Comparison of ENCODE assay signal across 8 cellular contexts in the genomic region with DNA sequence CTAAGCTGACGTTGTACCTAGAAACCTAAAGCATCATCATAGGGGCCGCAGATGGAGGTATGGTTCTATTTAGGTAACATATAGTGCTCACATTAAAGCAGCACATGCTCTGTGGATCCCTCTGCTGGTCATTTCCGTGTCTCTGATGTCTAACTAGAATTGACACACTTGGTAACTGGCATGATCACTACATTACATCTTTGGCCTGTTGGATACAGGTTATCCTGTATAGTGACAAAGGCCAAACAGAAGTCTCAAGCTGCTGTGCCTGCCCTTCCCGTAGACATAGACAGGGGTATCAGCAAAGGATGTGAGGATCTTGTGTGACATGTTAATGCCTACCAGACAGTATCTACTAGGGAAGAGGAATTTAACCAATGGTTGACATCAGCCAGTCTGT. TPM values are rescaled to one million over a fixed set of nuclear protein-coding genes. Genes with fewer than 3 reads are reported as not detected.
DNase-seq lines count a peak whose midpoint lies in the region; ATAC-seq and TF ChIP-seq lines count a peak whose summit lies in the region.

No MANE protein-coding gene starts in this region.

- H3K27me3 Mint-ChIP-seq in MCF 10A (ENCODE audit: insufficient read depth, unreplicated experiment) = no peaks in the 10 kb centered on the region

- CTCF ChIA-PET in MCF 10A (lab: Yijun Ruan, JAX) = interaction anchor here (1.1 to 1.5 kb wide), 5 partner anchors 9 to 208 kb away, joined by 3 to 5 read pairs (median 4); no protein-coding TSS in a partner anchor

- DNase-seq in Right ventricle myocardium inferior (ENCODE audit: missing footprints) (no peak), cardiac septum (ENCODE audit: low spot score) (no peak), SHP77 (lab: John Stamatoyannopoulos, UW) (peak; percentile 7 to 50), MCF 10A (ENCODE audit: unreplicated experiment) (peak; percentile 62), left colon (peak in 1 of 2 donors; percentile 37)
- no peak for DNase-seq in NK-92 treated with Interleukin-12 subunit alpha and Interleukin-12 subunit beta, amount 100 ng/mL, for 24 hours (lab: John Stamatoyannopoulos, UW)

- H3K9me3 Mint-ChIP-seq in MCF 10A (ENCODE audit: unreplicated experiment) = no peaks in the 10 kb centered on the region

- POLR2A ChIA-PET in MCF 10A (lab: Yijun Ruan, JAX) = interaction anchor here (2.7 kb wide), 1 partner anchor 143 kb away, joined by 11 read pairs; no protein-coding TSS in a partner anchor

- H3K4me1 Mint-ChIP-seq in MCF 10A (ENCODE audit: insufficient read depth, unreplicated experiment) = no peaks in the 10 kb centered on the region

- peaks cover 69% of the 10 kb centered on the region for H3K36me3 Mint-ChIP-seq in MCF 10A (ENCODE audit: insufficient read depth, unreplicated experiment)

- intact Hi-C loops in Right ventricle myocardium inferior (cut with DNase I) = loop anchor here (2.0 to 5.0 kb wide), 2 partner anchors 78 to 142 kb away; partner anchors contain the start of gene ARHGAP12
- intact Hi-C loops in cardiac septum (cut with DNase I) = no loop called here
- intact Hi-C loops in MCF 10A (cut with micrococcal nuclease) = loop anchor here (5.0 kb wide), 1 partner anchor 143 kb away; no protein-coding TSS in a partner anchor
- intact Hi-C loops in left colon (cut with DNase I, micrococcal nuclease) = loop anchor here in 1 of 2 donors (10.0 kb wide), 1 partner anchor 140 kb away; no protein-coding TSS in a partner anchor

- H3K27ac Mint-ChIP-seq in MCF 10A (ENCODE audit: low read depth, unreplicated experiment) = no peak overlapping the region

- no peak overlapping the region for H3K4me3 Mint-ChIP-seq in MCF 10A (ENCODE audit: unreplicated experiment)

- TF ChIP-seq CTCF in MCF 10A (IDR thresholded peaks at IDR 0.05; ENCODE audit: unreplicated experiment) = peak; percentile 24

- no TSS peak for BruUV-seq in MCF 10A (replicated peaks; lab: Mats Ljungman, UMichigan)

- peak; percentile 28 for ATAC-seq in Right ventricle myocardium inferior
- ATAC-seq in HG03139 (IDR thresholded peaks at IDR 0.05; ENCODE audit: unreplicated experiment) = peak; percentile 61
- peak; percentile 66 for ATAC-seq in left colon
- no peak for ATAC-seq in HG02642 (IDR thresholded peaks at IDR 0.05; ENCODE audit: poor library complexity, unreplicated experiment)

RNA-seq across cellular contexts. Expression of gene KIF5B, which starts 51.2 kb away (rescaled TPM):
- 138 TPM for total RNA-seq in Right ventricle myocardium inferior
- 181 TPM for total RNA-seq in cardiac septum
- total RNA-seq in MCF 10A (2022) = 150 and 187 TPM in 2 replicates
- 100 to 1,000 TPM; 122 to 123 TPM for total RNA-seq in left colon

Comparison
In these comparisons a context has a peak if more than half of its experiments do, and no peak if none do; other contexts are left out.
1. DNase-seq: peak in SHP77 (2 of 2) and MCF 10A (single experiment); none in Right ventricle myocardium inferior (single experiment), cardiac septum (single experiment) and NK-92 treated with Interleukin-12 subunit alpha and Interleukin-12 subunit beta, amount 100 ng/mL, for 24 hours (single experiment).